Comparison of ENCODE assay signal across 8 cellular contexts in the genomic region with DNA sequence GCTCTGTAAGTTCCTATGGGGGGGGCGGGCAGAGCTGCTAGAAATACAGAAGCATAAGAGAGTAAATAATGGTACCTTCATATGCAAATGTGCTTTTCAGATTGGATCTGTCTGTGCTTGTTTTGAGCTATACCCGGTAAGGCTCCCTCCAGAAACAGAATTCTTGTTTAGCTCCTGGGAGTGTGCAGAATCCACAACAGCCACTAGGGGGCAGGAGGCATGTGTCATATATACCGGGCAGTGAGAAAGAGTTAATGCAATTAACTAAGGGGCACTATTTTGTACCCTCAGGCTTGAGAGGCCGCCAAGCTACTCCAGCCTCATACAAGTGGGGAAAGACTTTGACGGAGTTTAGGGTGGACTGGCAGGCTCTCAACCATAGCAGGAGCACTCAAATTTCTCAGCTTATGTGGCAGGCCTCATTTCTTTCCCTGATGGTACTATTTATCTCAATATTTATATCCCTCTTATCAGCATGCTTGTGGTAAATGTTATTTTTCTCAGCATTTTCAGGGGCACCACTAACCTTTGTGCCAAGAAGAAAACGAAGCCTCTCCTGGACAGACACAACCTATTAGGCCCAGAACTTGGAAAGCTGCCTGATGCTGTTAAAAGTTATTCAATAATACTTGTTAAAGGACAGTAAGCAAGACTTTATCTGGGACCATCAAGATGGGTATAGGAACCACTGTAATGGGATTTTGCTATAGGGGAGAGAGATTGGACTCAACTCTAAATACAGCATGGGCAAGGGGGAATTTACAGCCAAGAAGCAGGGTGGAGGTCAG. TPM values are rescaled to one million over a fixed set of nuclear protein-coding genes. Genes with fewer than 3 reads are reported as not detected.
A peak's percentile ranks its signal among the peaks of the same experiment; 100 is the strongest.
DNase-seq lines count a peak whose midpoint lies in the region; ATAC-seq and TF ChIP-seq lines count a peak whose summit lies in the region.

No MANE protein-coding gene starts in this region.

- H3K27me3 Mint-ChIP-seq in osteocyte (ENCODE audit: unreplicated experiment) = no peaks in the 10 kb centered on the region

- no peak overlapping the region for H3K4me3 ChIP-seq in foreskin fibroblast (ENCODE audit: low read depth in 1 of 2, low read length in 2 of 2)
- no peak overlapping the region for H3K4me3 ChIP-seq in tibial nerve

- H3K36me3 Mint-ChIP-seq in osteocyte (ENCODE audit: unreplicated experiment) = no peaks in the 10 kb centered on the region

- H3K9me3 Mint-ChIP-seq in osteocyte (ENCODE audit: unreplicated experiment) = no peaks in the 10 kb centered on the region

- 8 to 10% methylated on average over 6 of the region's 6 CpGs for WGBS in tibial nerve, 2 donors

- peak in 1 of 2 donors; percentile 20 for TF ChIP-seq EP300 in tibial nerve (IDR thresholded peaks at IDR 0.05)

- TF ChIP-seq CTCF in RWPE1 (conservative IDR thresholded peaks at IDR 0.05; ENCODE audit: low read depth) (peak; percentile 95), foreskin fibroblast (IDR thresholded peaks at IDR 0.05; ENCODE audit: low read depth, low read length) (peak; percentile 95), osteocyte (IDR thresholded peaks at IDR 0.05) (peak; percentile 90), tibial nerve (IDR thresholded peaks at IDR 0.05) (peak; percentile 78 to 97 (median 83))

- POLR2A ChIA-PET in RWPE1 (lab: Yijun Ruan, JAX; ENCODE audit: low non-redundant PET) = no interaction called here

- DNase-seq in AML-193 (lab: John Stamatoyannopoulos, UW) (peak; percentile 33 to 42), KG1 (lab: John Stamatoyannopoulos, UW) (peak; percentile 8), RWPE1 (ENCODE audit: low spot score) (peak; percentile 64), foreskin fibroblast (peak; percentile 62 to 86), osteocyte (ENCODE audit: extremely low spot score, unreplicated experiment) (no peak), tibial nerve (ENCODE audit: low spot score in 2 of 2) (peak; percentile 61 to 89)
- DNase-seq in activated T-helper 1 cell treated with anti-CD3 and anti-CD28 coated beads, Interleukin-2, amount 50 U/mL, for 16 hours (ENCODE audit: low read depth in 1 of 2, low spot score in 1 of 2) = peak; percentile 47 to 52

- peak; percentile 83 for ATAC-seq in GM19035 (IDR thresholded peaks at IDR 0.05; ENCODE audit: unreplicated experiment)

- H3K9me3 ChIP-seq in tibial nerve = no peaks in the 10 kb centered on the region

- TF ChIP-seq POLR2A in tibial nerve (IDR thresholded peaks at IDR 0.05) = no peak

- CTCF ChIA-PET in RWPE1 (lab: Yijun Ruan, JAX) = interaction anchor here (0.6 to 2.5 kb wide), 28 partner anchors 8 to 515 kb away, joined by 3 to 12 read pairs (median 4); a partner anchor contains a TSS

- H3K36me3 ChIP-seq in tibial nerve = no peaks in the 10 kb centered on the region

- no peak overlapping the region for H3K27ac Mint-ChIP-seq in osteocyte (ENCODE audit: unreplicated experiment)

- no peak overlapping the region for H3K4me3 Mint-ChIP-seq in osteocyte (ENCODE audit: unreplicated experiment)

- H3K27me3 ChIP-seq in tibial nerve = no peaks in the 10 kb centered on the region

- H3K4me1 ChIP-seq in tibial nerve = peaks cover 0 to 7% (median 0%) of the 10 kb centered on the region in 4 donors

- H3K4me1 Mint-ChIP-seq in osteocyte (ENCODE audit: unreplicated experiment) = no peaks in the 10 kb centered on the region

- H3K27ac ChIP-seq in RWPE1 (no peak overlapping the region), tibial nerve (peak overlapping the region in 1 of 4 donors; percentile 17)

RNA-seq across cellular contexts. Expression of a gene that starts 10.7 kb away (rescaled TPM):
- total RNA-seq in osteocyte (11.3 and 13.2 TPM in 2 replicates), tibial nerve (10 to 100 TPM in 3 of 4 donors, 1 to 10 TPM in 1; 8.5 to 23.1 (median 12.8) TPM)

RNA-seq across cellular contexts. Expression of a gene that starts 16.9 kb away (rescaled TPM):
- total RNA-seq in osteocyte (1,191 and 1,207 TPM in 2 replicates), tibial nerve (100 to 1,000 TPM; 435 to 666 (median 472) TPM)

RNA-seq across cellular contexts. Expression of a gene that starts 51.4 kb away (rescaled TPM):
- total RNA-seq in osteocyte = 1.3 and 1.9 TPM in 2 replicates
- 10 to 100 TPM; 10.5 to 19.9 (median 16.9) TPM for total RNA-seq in tibial nerve
